8 cellular contexts compared by ENCODE assay signal in genomic region chr7:106111671-106112117, GRCh38. TPM values are rescaled to one million over a fixed set of nuclear protein-coding genes. Genes with fewer than 3 reads are reported as not detected.
DNase-seq lines count a peak whose midpoint lies in the region; ATAC-seq and TF ChIP-seq lines count a peak whose summit lies in the region.

No MANE protein-coding gene starts in this region.

- CTCF ChIA-PET in HEK293 (lab: Yijun Ruan, JAX), result interaction anchor here (0.7 to 1.0 kb wide), 4 partner anchors 22 to 445 kb away, joined by 3 to 5 read pairs (median 4); no protein-coding TSS in a partner anchor
- CTCF ChIA-PET in activated CD8-positive, alpha-beta T cell treated with anti-CD3 and anti-CD28 coated beads, Interleukin-2, amount 10 ng/mL, durations not matched to agents 7 days and 5 days (lab: Charles Lee), result interaction anchor here (0.7 to 3.4 kb wide), 7 partner anchors 26 to 56 kb away, joined by 3 to 26 read pairs (median 6); no protein-coding TSS in a partner anchor

- H3K27ac ChIP-seq in HEK293 (ENCODE audit: extremely low read depth, low read depth, low read length), result peak overlapping the region; percentile 91
- H3K27ac ChIP-seq in esophagus muscularis mucosa (replicated peaks in 1 of 4), result peak overlapping the region; percentile 98 to 99 (median 98)

- H3K4me1 Mint-ChIP-seq in activated CD8-positive, alpha-beta T cell treated with anti-CD3 and anti-CD28 coated beads, Interleukin-2, amount 10 ng/mL, durations not matched to agents 7 days and 5 days (ENCODE audit: low read depth), result peaks cover 57% of the 10 kb centered on the region
- peaks cover 40 to 74% (median 71%) of the 10 kb centered on the region in 4 donors for H3K4me1 Mint-ChIP-seq in naive thymus-derived CD8-positive, alpha-beta T cell
- H3K4me1 Mint-ChIP-seq in type B pancreatic cell (ENCODE audit: unreplicated experiment), result peaks cover 21% of the 10 kb centered on the region

- H3K27ac Mint-ChIP-seq in activated CD8-positive, alpha-beta T cell treated with anti-CD3 and anti-CD28 coated beads, Interleukin-2, amount 10 ng/mL, durations not matched to agents 7 days and 5 days, result peak overlapping the region; percentile 93
- H3K27ac Mint-ChIP-seq in naive thymus-derived CD8-positive, alpha-beta T cell, result peak overlapping the region; percentile 86 to 99 (median 98)
- H3K27ac Mint-ChIP-seq in type B pancreatic cell, result peak overlapping the region; percentile 91

- no peak for TF ChIP-seq POLR2A in esophagus muscularis mucosa (IDR thresholded peaks at IDR 0.05; ENCODE audit: low read depth)

- H3K9me3 Mint-ChIP-seq in activated CD8-positive, alpha-beta T cell treated with anti-CD3 and anti-CD28 coated beads, Interleukin-2, amount 10 ng/mL, durations not matched to agents 7 days and 5 days (ENCODE audit: insufficient read depth), result no peaks in the 10 kb centered on the region
- H3K9me3 Mint-ChIP-seq in naive thymus-derived CD8-positive, alpha-beta T cell, result no peaks in the 10 kb centered on the region
- H3K9me3 Mint-ChIP-seq in type B pancreatic cell, result no peaks in the 10 kb centered on the region

- no peaks in the 10 kb centered on the region for H3K27me3 Mint-ChIP-seq in activated CD8-positive, alpha-beta T cell treated with anti-CD3 and anti-CD28 coated beads, Interleukin-2, amount 10 ng/mL, durations not matched to agents 7 days and 5 days (ENCODE audit: low read depth)
- no peaks in the 10 kb centered on the region for H3K27me3 Mint-ChIP-seq in naive thymus-derived CD8-positive, alpha-beta T cell
- no peaks in the 10 kb centered on the region for H3K27me3 Mint-ChIP-seq in type B pancreatic cell

- TF ChIP-seq EP300 in esophagus muscularis mucosa (IDR thresholded peaks at IDR 0.05), result no peak

- no peaks in the 10 kb centered on the region for H3K27me3 ChIP-seq in MG63
- H3K27me3 ChIP-seq in esophagus muscularis mucosa, result no peaks in the 10 kb centered on the region

- H3K36me3 ChIP-seq in HEK293 (ENCODE audit: control insufficient read depth in 2 of 2, insufficient read depth in 1 of 2, low read length in 2 of 2) (peaks cover 0 to under 1% of the 10 kb centered on the region in 2 experiments; a peak in 1 of 3 replicates), MG63 (peaks cover 5% of the 10 kb centered on the region), esophagus muscularis mucosa (peaks cover 0 to 2% (median 0%) of the 10 kb centered on the region in 4 donors)

- POLR2A ChIA-PET in HEK293 (lab: Yijun Ruan, JAX), result interaction anchor here (0.6 to 2.6 kb wide), 12 partner anchors 9 to 815 kb away, joined by 3 to 17 read pairs (median 4); no protein-coding TSS in a partner anchor
- POLR2A ChIA-PET in activated CD8-positive, alpha-beta T cell treated with anti-CD3 and anti-CD28 coated beads, Interleukin-2, amount 10 ng/mL, durations not matched to agents 7 days and 5 days (lab: Charles Lee), result interaction anchor here (0.6 to 3.2 kb wide), 13 partner anchors 9 to 306 kb away, joined by 3 to 66 read pairs (median 4); no protein-coding TSS in a partner anchor
- POLR2A ChIA-PET in naive thymus-derived CD8-positive, alpha-beta T cell (lab: Charles Lee), result interaction anchor here (0.7 to 8.5 kb wide), 25 partner anchors 9 to 1057 kb away, joined by 3 to 149 read pairs (median 5); partner anchors contain the start of genes HBP1, NAMPT and RINT1

- intact Hi-C loops in esophagus muscularis mucosa (cut with DNase I), result loop anchor here (2.0 kb wide), 1 partner anchor 45 kb away; no protein-coding TSS in a partner anchor

- H3K4me3 ChIP-seq in HEK293 (ENCODE audit: low read depth, low read length) (peak overlapping the region; percentile 89), MG63 (peak overlapping the region; percentile 80), esophagus muscularis mucosa (peak overlapping the region; percentile 76 to 85 (median 81))

- H3K9me3 ChIP-seq in HEK293 (ENCODE audit: control insufficient read depth, insufficient read depth, low read depth, low read length), result no peaks in the 10 kb centered on the region
- no peaks in the 10 kb centered on the region for H3K9me3 ChIP-seq in MG63
- no peaks in the 10 kb centered on the region for H3K9me3 ChIP-seq in esophagus muscularis mucosa

- H3K4me1 ChIP-seq in HEK293 (ENCODE audit: control insufficient read depth, insufficient read depth, low read length), result no peaks in the 10 kb centered on the region
- peaks cover 34 to 71% (median 69%) of the 10 kb centered on the region in 4 donors for H3K4me1 ChIP-seq in esophagus muscularis mucosa

- peak; percentile 59 for ATAC-seq in activated CD8-positive, alpha-beta T cell treated with anti-CD3 and anti-CD28 coated beads, Interleukin-2, amount 10 ng/mL, durations not matched to agents 7 days and 5 days
- ATAC-seq in naive thymus-derived CD8-positive, alpha-beta T cell, result peak; percentile 38 to 42

- peaks cover 24% of the 10 kb centered on the region for H3K36me3 Mint-ChIP-seq in activated CD8-positive, alpha-beta T cell treated with anti-CD3 and anti-CD28 coated beads, Interleukin-2, amount 10 ng/mL, durations not matched to agents 7 days and 5 days (ENCODE audit: low read depth)
- peaks cover 0 to 12% (median 0%) of the 10 kb centered on the region in 3 donors for H3K36me3 Mint-ChIP-seq in naive thymus-derived CD8-positive, alpha-beta T cell
- peaks cover 11% of the 10 kb centered on the region for H3K36me3 Mint-ChIP-seq in type B pancreatic cell

- TF ChIP-seq CTCF in HEK293 (tag by site-specific recombination; IDR thresholded peaks at IDR 0.05) (no peak), esophagus muscularis mucosa (IDR thresholded peaks at IDR 0.05) (no peak), type B pancreatic cell (conservative IDR thresholded peaks at IDR 0.05) (no peak)

- DNase-seq in activated CD4-positive, CD25-positive, alpha-beta regulatory T cell treated with anti-CD3 and anti-CD28 coated beads, Interleukin-2, amount 50 U/mL, for 16 hours (ENCODE audit: low read depth, low spot score), result peak; percentile 17
- no peak for DNase-seq in activated CD4-positive, CD25-positive, alpha-beta regulatory T cell treated with anti-CD3 and anti-CD28 coated beads, Interleukin-2, amount 50 U/mL, for 72 hours
- peak; percentile 68 for DNase-seq in MG63
- DNase-seq in activated CD8-positive, alpha-beta T cell treated with anti-CD3 and anti-CD28 coated beads, Interleukin-2, amount 10 ng/mL, durations not matched to agents 7 days and 5 days, result peak; percentile 59
- DNase-seq in esophagus muscularis mucosa (ENCODE audit: extremely low spot score), result no peak
- peak in 5 of 10 donors; percentile 27 to 67 (median 45) for DNase-seq in naive thymus-derived CD8-positive, alpha-beta T cell
- no peak for DNase-seq in type B pancreatic cell (ENCODE audit: extremely low spot score, unreplicated experiment)

- 0% methylated on average over 16 of the region's 51 CpGs for WGBS in esophagus muscularis mucosa

- peak overlapping the region; percentile 83 for H3K4me3 Mint-ChIP-seq in activated CD8-positive, alpha-beta T cell treated with anti-CD3 and anti-CD28 coated beads, Interleukin-2, amount 10 ng/mL, durations not matched to agents 7 days and 5 days
- H3K4me3 Mint-ChIP-seq in naive thymus-derived CD8-positive, alpha-beta T cell, result peak overlapping the region; percentile 84 to 94 (median 90)
- H3K4me3 Mint-ChIP-seq in type B pancreatic cell, result peak overlapping the region; percentile 92

TF ChIP-seq in HEK293, 187 proteins besides CTCF, POLR2A, EP300 and RAD21 (continues in another document):
- TF ChIP-seq ZNF324 (tag by site-specific recombination; IDR thresholded peaks at IDR 0.05) (no peak), ZBTB20 (tag by site-specific recombination; IDR thresholded peaks at IDR 0.05) (no peak), ZNF677 (tag by site-specific recombination; IDR thresholded peaks at IDR 0.05) (0 out of 2 replicates have a peak, but pooled peaks have one; percentile 42), ZNF791 (tag by site-specific recombination; IDR thresholded peaks at IDR 0.05) (no peak), ZBTB8A (tag by site-specific recombination; IDR thresholded peaks at IDR 0.05) (peak; percentile 16; the same call in 1 of the 2 replicates), ZNF701 (tag by site-specific recombination; IDR thresholded peaks at IDR 0.05) (no peak), KLF17 (tag by site-specific recombination; IDR thresholded peaks at IDR 0.05) (no peak), ZBTB6 (tag by site-specific recombination; IDR thresholded peaks at IDR 0.05) (no peak), ZNF837 (tag by site-specific recombination; IDR thresholded peaks at IDR 0.05) (no peak)

RNA-seq across cellular contexts. Expression of gene SYPL1, which starts 0.4 kb away (rescaled TPM):
- 27.7 and 42.8 TPM in 2 replicates for total RNA-seq in MG63 (2014; rRNA removed; shearing (Covaris generic); ENCODE audit: low replicate concordance)
- total RNA-seq in activated CD8-positive, alpha-beta T cell treated with anti-CD3 and anti-CD28 coated beads, Interleukin-2, amount 10 ng/mL, durations not matched to agents 7 days and 5 days, result 10 to 100 TPM; 51.3 to 52.4 TPM
- total RNA-seq in esophagus muscularis mucosa (100 to 1,000 TPM in 1 of 4 donors, 10 to 100 TPM in 3; 83.6 to 135 (median 90.8) TPM), type B pancreatic cell (ENCODE audit: low replicate concordance) (59.0 and 83.6 TPM in 2 replicates)
- 10 to 100 TPM; 56.8 to 58.4 TPM for total RNA-seq in naive thymus-derived CD8-positive, alpha-beta T cell
- polyA plus RNA-seq in naive thymus-derived CD8-positive, alpha-beta T cell, result 10 to 100 TPM; 67.5 to 78.4 (median 68.8) TPM

Comparison
In these comparisons a context has a peak if more than half of its experiments do, and no peak if none do; other contexts are left out.
1. DNase-seq: peak in activated CD4-positive, CD25-positive, alpha-beta regulatory T cell treated with anti-CD3 and anti-CD28 coated beads, Interleukin-2, amount 50 U/mL, for 16 hours (single experiment), MG63 (single experiment) and activated CD8-positive, alpha-beta T cell treated with anti-CD3 and anti-CD28 coated beads, Interleukin-2, amount 10 ng/mL, durations not matched to agents 7 days and 5 days (single experiment); none in activated CD4-positive, CD25-positive, alpha-beta regulatory T cell treated with anti-CD3 and anti-CD28 coated beads, Interleukin-2, amount 50 U/mL, for 72 hours (single experiment), esophagus muscularis mucosa (single experiment) and type B pancreatic cell (single experiment).
2. Peak in every context shown above with its lines, with median percentiles within 50 percentile points of each other: H3K4me3 ChIP-seq, H3K27ac Mint-ChIP-seq and H3K4me3 Mint-ChIP-seq.